23 cellular contexts compared by ENCODE assay signal in the genomic region with DNA sequence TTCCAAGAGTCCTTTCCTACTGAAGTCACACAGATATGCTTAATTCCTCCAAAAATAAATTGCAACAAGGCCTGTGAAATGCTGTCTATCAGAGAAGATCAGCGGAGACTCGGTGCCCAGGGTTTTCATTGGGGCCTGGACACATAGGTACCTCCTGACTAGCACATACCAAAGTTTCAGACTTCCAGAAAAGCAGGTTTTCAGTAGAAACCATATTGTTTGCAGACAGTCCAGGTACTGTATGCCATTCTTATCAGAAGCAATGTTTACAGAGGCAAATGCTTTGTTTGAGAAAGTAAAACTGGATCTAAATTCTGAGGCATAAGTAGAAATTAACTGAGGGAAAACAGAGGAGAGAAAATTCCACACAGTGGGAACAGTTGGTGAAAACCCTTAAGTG.
"Had no signal": no experiment of that assay in that cellular context is flagged by ENCODE, and none has a peak within 500 bp of the region (broad histone marks: within the 10 kb centered on the region; RNA-seq: fewer than 3 reads in every experiment).

No MANE protein-coding gene starts in this region.

- H3K36me3 ChIP-seq: ovary, upper lobe of right lung had no signal

- ATAC-seq: mucosa of descending colon; naive thymus-derived CD4-positive, alpha-beta T cell; natural killer cell treated with Interleukin-12 subunit alpha and Interleukin-12 subunit beta and Interleukin-15 and Interleukin-18, amount 100 ng/mL, for 72 hours; right lobe of liver; stimulated activated naive B cell treated with anti-CD40 and anti-IgM and Interleukin-4, amounts not matched to agents 10 μg/mL and 1 μg/mL and 100 μg/mL, for 72 hours; stimulated activated naive CD8-positive, alpha-beta T cell treated with anti-CD3 and anti-CD28 coated beads, Interleukin-15, Interleukin-2, amounts not matched to agents 100 U/mL and 50 U/mL, for 24 hours; upper lobe of right lung had no signal

- H2AFZ ChIP-seq: hepatocyte had no signal

- H3K27ac Mint-ChIP-seq: naive thymus-derived CD4-positive, alpha-beta T cell; natural killer cell treated with Interleukin-12 subunit alpha and Interleukin-12 subunit beta and Interleukin-15 and Interleukin-18, amount 100 ng/mL, for 72 hours; progenitor cell of endocrine pancreas; stimulated activated naive B cell treated with anti-CD40 and anti-IgM and Interleukin-4, amounts not matched to agents 10 μg/mL and 1 μg/mL and 100 μg/mL, for 72 hours had no signal

- H3K27me3 ChIP-seq: hepatocyte, ovary, right atrium auricular region, right lobe of liver, stomach, testis, thyroid gland, transverse colon, upper lobe of right lung had no signal

- H3K4me3 Mint-ChIP-seq: natural killer cell treated with Interleukin-12 subunit alpha and Interleukin-12 subunit beta and Interleukin-15 and Interleukin-18, amount 100 ng/mL, for 72 hours; stimulated activated naive B cell treated with anti-CD40 and anti-IgM and Interleukin-4, amounts not matched to agents 10 μg/mL and 1 μg/mL and 100 μg/mL, for 72 hours had no signal

- H3K27ac ChIP-seq: hepatocyte, left ventricle myocardium inferior, ovary, right atrium auricular region, right lobe of liver, stomach, testis, thyroid gland, transverse colon, upper lobe of right lung had no signal

- H3K4me3 ChIP-seq: hepatocyte, left ventricle myocardium inferior, lung, mucosa of descending colon, ovary, right atrium auricular region, right lobe of liver, smooth muscle cell, stomach, testis, thyroid gland, transverse colon, upper lobe of right lung had no signal

- DNase-seq: islet precursor cell; left ventricle myocardium inferior; mesendoderm; midbrain; mucosa of descending colon; naive thymus-derived CD4-positive, alpha-beta T cell; ovary; right lobe of liver; stimulated activated CD4-positive, alpha-beta T cell treated with anti-CD3 and anti-CD28 coated beads, Interleukin-1b, Interleukin-23, amount 100 ng/mL, for 48 hours; stimulated activated CD4-positive, alpha-beta T cell treated with anti-CD3 and anti-CD28 coated beads, Interleukin-2, amount 100 ng/mL, for 48 hours; stimulated activated naive B cell treated with anti-CD40 and anti-IgM and Interleukin-4, amounts not matched to agents 10 μg/mL and 1 μg/mL and 100 μg/mL, for 72 hours; stimulated activated naive CD8-positive, alpha-beta T cell treated with anti-CD3 and anti-CD28 coated beads, Interleukin-15, Interleukin-2, amounts not matched to agents 100 U/mL and 50 U/mL, for 24 hours; stomach; testis; thyroid gland; transverse colon; upper lobe of right lung had no signal

- H3K27me3 Mint-ChIP-seq: naive thymus-derived CD4-positive, alpha-beta T cell; natural killer cell treated with Interleukin-12 subunit alpha and Interleukin-12 subunit beta and Interleukin-15 and Interleukin-18, amount 100 ng/mL, for 72 hours; progenitor cell of endocrine pancreas; stimulated activated naive B cell treated with anti-CD40 and anti-IgM and Interleukin-4, amounts not matched to agents 10 μg/mL and 1 μg/mL and 100 μg/mL, for 72 hours had no signal

- H3K79me2 ChIP-seq: hepatocyte had no signal

- H3K4me1 ChIP-seq: left ventricle myocardium inferior, right atrium auricular region, right lobe of liver, stomach, testis, thyroid gland, transverse colon, upper lobe of right lung had no signal

- H3K4me2 ChIP-seq: hepatocyte, smooth muscle cell had no signal

- H3K9me3 ChIP-seq: testis, thyroid gland had no signal

- H3K4me1 Mint-ChIP-seq: naive thymus-derived CD4-positive, alpha-beta T cell; stimulated activated naive B cell treated with anti-CD40 and anti-IgM and Interleukin-4, amounts not matched to agents 10 μg/mL and 1 μg/mL and 100 μg/mL, for 72 hours had no signal
